In genomic region chr15:96326551-96327154, GRCh38 we compare ENCODE assay signal across 9 cellular contexts. TPM values are rescaled to one million over a fixed set of nuclear protein-coding genes. Genes with fewer than 3 reads are reported as not detected.
DNase-seq lines count a peak whose midpoint lies in the region; ATAC-seq and TF ChIP-seq lines count a peak whose summit lies in the region.
"Had no signal": no experiment of that assay in that cellular context is flagged by ENCODE, and none has a peak within 500 bp of the region (broad histone marks: within the 10 kb centered on the region; RNA-seq: fewer than 3 reads in every experiment).

No MANE protein-coding gene starts in this region.

- H3K9me3 ChIP-seq in gastroesophageal sphincter (no peaks in the 10 kb centered on the region), gastrocnemius medialis (no peaks in the 10 kb centered on the region)

- WGBS in gastroesophageal sphincter (ENCODE audit: low coverage in 1 of 2), 2 donors: 0 to 1% methylated on average over 10 to 32 of the region's 32 CpGs

- DNase-seq in NCI-H2081 (lab: John Stamatoyannopoulos, UW) (peak; percentile 30 to 32), NCI-H2081 treated with DMSO at 0.1 percent for 48 hours (lab: John Stamatoyannopoulos, UW) (no peak), SK-MEL-5 (ENCODE audit: low read depth, low spot score) (peak; percentile 38), gastrocnemius medialis (peak in 1 of 2 donors; percentile 53)
- DNase-seq in stimulated activated CD4-positive, alpha-beta T cell treated with anti-CD3 and anti-CD28 coated beads, Interleukin-4, amount 100 ng/mL, for 4 hours: no peak
- no peak for DNase-seq in activated CD4-positive, alpha-beta T cell treated with anti-CD3 and anti-CD28 coated beads for 4 hours

- H3K36me3 ChIP-seq in gastroesophageal sphincter: no peaks in the 10 kb centered on the region
- H3K36me3 ChIP-seq in gastrocnemius medialis: no peaks in the 10 kb centered on the region
- H3K36me3 ChIP-seq: BLaER1 had no signal

- ATAC-seq in gastroesophageal sphincter: no peak
- peak; percentile 10 to 23 for ATAC-seq in gastrocnemius medialis
- ATAC-seq in HG02885 (IDR thresholded peaks at IDR 0.05; ENCODE audit: poor library complexity, unreplicated experiment): no peak

- H3K4me3 ChIP-seq in gastroesophageal sphincter (peak overlapping the region; percentile 69 to 87), gastrocnemius medialis (peak overlapping the region; percentile 63 to 71 (median 66))
- H3K4me3 ChIP-seq: BLaER1 had no signal

- no peak for TF ChIP-seq POLR2A in gastroesophageal sphincter (IDR thresholded peaks at IDR 0.05)
- no peak for TF ChIP-seq POLR2A in gastrocnemius medialis (IDR thresholded peaks at IDR 0.05)

- H3K27ac ChIP-seq in gastroesophageal sphincter: peak overlapping the region; percentile 64 to 98 (median 94)
- peak overlapping the region; percentile 86 to 93 (median 89) for H3K27ac ChIP-seq in gastrocnemius medialis
- H3K27ac ChIP-seq: BLaER1 had no signal

- H3K4me1 ChIP-seq in gastroesophageal sphincter (peaks cover 3 to 55% (median 9%) of the 10 kb centered on the region in 3 donors), gastrocnemius medialis (peaks cover 0 to 2% of the 10 kb centered on the region in 2 donors)
- H3K4me1 ChIP-seq: BLaER1 had no signal

- no peaks in the 10 kb centered on the region for H3K27me3 ChIP-seq in gastroesophageal sphincter
- peaks cover 14 to 22% (median 21%) of the 10 kb centered on the region in 3 donors for H3K27me3 ChIP-seq in gastrocnemius medialis

- intact Hi-C loops in gastrocnemius medialis (cut with DNase I; ENCODE audit: low total_unique reads): loop anchor here (1.0 to 10.0 kb wide), 5 partner anchors 15 to 568 kb away; no protein-coding TSS in a partner anchor

- TF ChIP-seq CTCF in gastroesophageal sphincter (IDR thresholded peaks at IDR 0.05): no peak
- TF ChIP-seq CTCF in gastrocnemius medialis (IDR thresholded peaks at IDR 0.05 in 4 of 5, conservative IDR thresholded peaks at IDR 0.05 in 1 of 5): no peak

- in situ Hi-C loops in SK-MEL-5 (cut with HindIII; ENCODE audit: low pct_unique_long_range_greater_than_20kb, low sequenced_read_pairs) (no loop called here), gastrocnemius medialis (cut with MboI; ENCODE audit: low sequenced_read_pairs in 4 of 4) (loop anchor here in 2 of 4 donors (25.0 kb wide), 2 partner anchors 1064 to 1636 kb away; partner anchors contain the start of gene ARRDC4 (in 1 of the 2))

- TF ChIP-seq EP300 in gastroesophageal sphincter (IDR thresholded peaks at IDR 0.05): no peak

RNA-seq across cellular contexts. Expression of gene NR2F2, which starts 3.8 kb away (rescaled TPM):
- 1.9 and 2.9 TPM in 2 replicates for total RNA-seq in SK-MEL-5 (2014; rRNA removed; shearing (Covaris generic))
- 8.4 and 9.5 TPM in 2 replicates for polyA plus RNA-seq in SK-MEL-5 (2015; cell fraction: cytosol; rRNA removed)
- 1.3 and 2.6 TPM in 2 replicates for polyA plus RNA-seq in SK-MEL-5 (2015; cell fraction: nucleus; rRNA removed)
- total RNA-seq in gastroesophageal sphincter (100 to 1,000 TPM in 1 of 4 donors, 10 to 100 TPM in 3; 82.7 to 126 (median 91.8) TPM), gastrocnemius medialis (10 to 100 TPM in 1 of 4 donors, 1 to 10 TPM in 3; 4.3 to 14.6 (median 9.3) TPM)

Comparison
In these comparisons a context has a peak if more than half of its experiments do, and no peak if none do; other contexts are left out.
1. DNase-seq: peak in NCI-H2081 (2 of 2) and SK-MEL-5 (single experiment); none in NCI-H2081 treated with DMSO at 0.1 percent for 48 hours (single experiment), stimulated activated CD4-positive, alpha-beta T cell treated with anti-CD3 and anti-CD28 coated beads, Interleukin-4, amount 100 ng/mL, for 4 hours (0 of 2) and activated CD4-positive, alpha-beta T cell treated with anti-CD3 and anti-CD28 coated beads for 4 hours (0 of 2).
2. ATAC-seq: peak in gastrocnemius medialis (2 of 2); none in gastroesophageal sphincter (single experiment) and HG02885 (single experiment).
3. RNA of gene NR2F2, which starts 3.8 kb away (total RNA-seq): 82.7 to 126 TPM in gastroesophageal sphincter; 4.3 to 14.6 TPM in gastrocnemius medialis and 1.9 to 2.9 TPM in SK-MEL-5; every median in the first group is over 4 times any median in the second.